21 cellular contexts compared by ENCODE assay signal in genomic region chr10:73551515-73551914, GRCh38.
"Had no signal": no experiment of that assay in that cellular context is flagged by ENCODE, and none has a peak within 500 bp of the region (broad histone marks: within the 10 kb centered on the region; RNA-seq: fewer than 3 reads in every experiment).

No MANE protein-coding gene starts in this region.

- H3K9me3 ChIP-seq: adrenal gland, breast epithelium, Peyer's patch had no signal

- DNase-seq: activated CD4-positive, alpha-beta T cell treated with anti-CD3 and anti-CD28 coated beads for 48 hours; activated CD4-positive, alpha-beta T cell treated with anti-CD3 and anti-CD28 coated beads, Interleukin-2, amount 50 U/mL, for 4 hours; activated CD8-positive, alpha-beta memory T cell treated with anti-CD3 and anti-CD28 coated beads, Interleukin-2, amount 50 U/mL, for 48 hours; activated CD8-positive, alpha-beta T cell treated with anti-CD3 and anti-CD28 coated beads, Interleukin-2, amount 10 ng/mL, durations not matched to agents 7 days and 5 days; activated naive CD4-positive, alpha-beta T cell treated with anti-CD3 and anti-CD28 coated beads, Interleukin-2, amount 50 U/mL, for 16 hours; activated naive CD8-positive, alpha-beta T cell treated with anti-CD3 and anti-CD28 coated beads, Interleukin-2, amount 10 ng/mL, durations not matched to agents 7 days and 5 days; activated T-cell treated with anti-CD3 and anti-CD28 coated beads, Interleukin-2, amount 50 U/mL, for 1 hour; adrenal gland; aorta; KG1; NCI-H1092 treated with DMSO at 0.1 percent for 48 hours; NCI-H1417 treated with DMSO at 0.1 percent for 48 hours; NCI-H1694; NCI-H2029; NCI-H510A treated with DMSO at 0.1 percent for 48 hours; NCI-H69; Peyer's patch; Right ventricle myocardium superior had no signal

- H3K4me3 ChIP-seq: adrenal gland, breast epithelium, Peyer's patch had no signal

- H3K27ac ChIP-seq: adrenal gland, Peyer's patch, RWPE1 had no signal

- H3K36me3 ChIP-seq: adrenal gland, breast epithelium, Peyer's patch had no signal

- H3K27me3 ChIP-seq: adrenal gland, breast epithelium, Peyer's patch had no signal

- ATAC-seq: activated CD4-positive, CD25-positive, alpha-beta regulatory T cell treated with anti-CD3 and anti-CD28 coated beads, Interleukin-2, amount 50 U/mL, for 24 hours; activated CD8-positive, alpha-beta T cell treated with anti-CD3 and anti-CD28 coated beads, Interleukin-2, amount 10 ng/mL, durations not matched to agents 7 days and 5 days had no signal

- H3K4me1 ChIP-seq: adrenal gland, Peyer's patch had no signal
